33 cellular contexts compared by ENCODE assay signal in genomic region chr1:1969953-1970716, GRCh38. TPM values are rescaled to one million over a fixed set of nuclear protein-coding genes. Genes with fewer than 3 reads are reported as not detected.
"Had no signal": no experiment of that assay in that cellular context is flagged by ENCODE, and none has a peak within 500 bp of the region (broad histone marks: within the 10 kb centered on the region; RNA-seq: fewer than 3 reads in every experiment).

No MANE protein-coding gene starts in this region.

- H3K27ac ChIP-seq: brain microvascular endothelial cell, cardiac muscle cell, VCaP had no signal

- DNase-seq: activated B cell treated with CpG ODN at 0.5 μM for 24 hours; activated CD4-positive, alpha-beta memory T cell treated with anti-CD3 and anti-CD28 coated beads for 36 hours; activated CD4-positive, alpha-beta T cell treated with anti-CD3 and anti-CD28 coated beads for 4 hours; activated CD4-positive, alpha-beta T cell treated with anti-CD3 and anti-CD28 coated beads, Interleukin-2, amount 50 U/mL, for 1 hour; activated CD4-positive, CD25-positive, alpha-beta regulatory T cell treated with anti-CD3 and anti-CD28 coated beads, Interleukin-2, amount 50 U/mL, for 72 hours; activated CD8-positive, alpha-beta memory T cell treated with anti-CD3 and anti-CD28 coated beads, Interleukin-2, amount 50 U/mL, for 4 hours; activated gamma-delta T cell treated with Interleukin-2 at 50 U/mL for 16 hours; activated naive CD4-positive, alpha-beta T cell treated with anti-CD3 and anti-CD28 coated beads, Interleukin-2, amount 10 ng/mL, durations not matched to agents 7 days and 5 days; activated naive CD8-positive, alpha-beta T cell treated with anti-CD3 and anti-CD28 coated beads, Interleukin-2, amount 50 U/mL, for 24 hours; activated T-cell treated with anti-CD3 and anti-CD28 coated beads for 4 hours; activated T-cell treated with anti-CD3 and anti-CD28 coated beads, Interleukin-2, amount 50 U/mL, for 4 hours; aorta; brain microvascular endothelial cell; Kasumi-1; KG1; MG63; NCI-H1048; NCI-H1105 treated with DMSO at 0.1 percent for 48 hours; NCI-H1436 treated with DMSO at 0.1 percent for 48 hours; NCI-H1694 treated with DMSO at 0.1 percent for 48 hours; NCI-H2029; NCI-H345; NCI-H524 treated with DMSO at 0.1 percent for 48 hours; Right ventricle myocardium superior; SW 1271; T-helper 1 cell; T-helper 2 cell; T-helper 9 cell had no signal

- H3K36me3 ChIP-seq: brain microvascular endothelial cell, cardiac muscle cell, MG63 had no signal

- ATAC-seq: activated naive CD8-positive, alpha-beta T cell treated with anti-CD3 and anti-CD28 coated beads, Interleukin-2, amount 50 U/mL, for 24 hours; activated T-cell treated with anti-CD3 and anti-CD28 coated beads, Interleukin-2, amount 50 U/mL, for 4 hours had no signal

- H3K9me3 ChIP-seq: MG63 had no signal

- H3K4me3 ChIP-seq: cardiac muscle cell, MG63 had no signal

- H3K27me3 ChIP-seq: brain microvascular endothelial cell, cardiac muscle cell, MG63 had no signal

RNA-seq across cellular contexts. Expression of gene CFAP74, which starts 33.5 kb away (rescaled TPM):
- total RNA-seq: activated B cell treated with CpG ODN at 0.5 μM for 24 hours; activated CD4-positive, alpha-beta memory T cell treated with anti-CD3 and anti-CD28 coated beads for 36 hours; activated T-cell treated with anti-CD3 and anti-CD28 coated beads, Interleukin-2, amount 50 U/mL, for 4 hours; activated T-helper 1 cell treated with anti-CD3 and anti-CD28 coated beads, Interleukin-12 subunit alpha, Interleukin-12 subunit beta, Interleukin-2, Interleukin-4 antibody, amounts not matched to agents 30 ng/mL and 10 ng/mL and 1 ng/mL, durations not matched to agents 14 hours and 24 hours and 36 hours; NCI-H460; Right ventricle myocardium superior; RPMI7951 had no signal
- polyA plus RNA-seq: aorta had no signal

RNA-seq across cellular contexts. Expression of gene GABRD, which starts 49.0 kb away (rescaled TPM):
- total RNA-seq: activated B cell treated with CpG ODN at 0.5 μM for 24 hours; activated CD4-positive, alpha-beta memory T cell treated with anti-CD3 and anti-CD28 coated beads for 36 hours; activated T-cell treated with anti-CD3 and anti-CD28 coated beads, Interleukin-2, amount 50 U/mL, for 4 hours; cardiac muscle cell; NCI-H460; RPMI7951 had no signal
- polyA plus RNA-seq: aorta, cardiac muscle cell had no signal

RNA-seq across cellular contexts. Expression of gene TMEM52, which starts 51.1 kb away (rescaled TPM):
- total RNA-seq: aorta had no signal

RNA-seq across cellular contexts. Expression of gene CALML6, which starts 55.1 kb away (rescaled TPM):
- total RNA-seq: Right ventricle myocardium superior, RPMI7951 had no signal
